8 cellular contexts compared by ENCODE assay signal in genomic region chr9:137670391-137671195, GRCh38. TPM values are rescaled to one million over a fixed set of nuclear protein-coding genes. Genes with fewer than 3 reads are reported as not detected.
DNase-seq lines count a peak whose midpoint lies in the region; ATAC-seq and TF ChIP-seq lines count a peak whose summit lies in the region.

No MANE protein-coding gene starts in this region.

- no peak overlapping the region for H3K4me3 ChIP-seq in CD8-positive, alpha-beta T cell (ENCODE audit: low read depth, low read length)
- H3K4me3 ChIP-seq in OCI-LY7 (ENCODE audit: low read depth, low read length, poor library complexity, severe bottlenecking) (peak overlapping the region; percentile 28), neural progenitor cell (peak overlapping the region; percentile 38), MM.1S (ENCODE audit: low read length) (no peak overlapping the region)
- H3K4me3 ChIP-seq in CD8-positive, alpha-beta memory T cell (ENCODE audit: low read length) = no peak overlapping the region

- no peak for DNase-seq in CD8-positive, alpha-beta T cell
- DNase-seq in OCI-LY7 (ENCODE audit: low spot score) (peak; percentile 71), glutamatergic neuron (peak; percentile 60), neural progenitor cell (ENCODE audit: low spot score) (peak; percentile 85), MM.1S (no peak)
- no peak for DNase-seq in CD8-positive, alpha-beta memory T cell

- H3F3A ChIP-seq in neural progenitor cell (ENCODE audit: low read depth) (peaks cover 58% of the 10 kb centered on the region), MM.1S (ENCODE audit: insufficient read depth, low read length) (peaks cover 20% of the 10 kb centered on the region)

- H3K4me3 Mint-ChIP-seq in CD8-positive, alpha-beta T cell = no peak overlapping the region
- H3K4me3 Mint-ChIP-seq in glutamatergic neuron (ENCODE audit: unreplicated experiment) (peak overlapping the region; percentile 55), neural progenitor cell (peak overlapping the region; percentile 4)
- no peak overlapping the region for H3K4me3 Mint-ChIP-seq in CD8-positive, alpha-beta memory T cell

- no peak overlapping the region for H3K27ac ChIP-seq in CD8-positive, alpha-beta T cell (ENCODE audit: low read depth, low read length)
- peak overlapping the region; percentile 95 for H3K27ac ChIP-seq in OCI-LY7 (ENCODE audit: low read depth, low read length, poor library complexity, severe bottlenecking)
- H3K27ac ChIP-seq in neural progenitor cell = peak overlapping the region; percentile 79
- no peak overlapping the region for H3K27ac ChIP-seq in CD8-positive, alpha-beta memory T cell (ENCODE audit: low read depth, low read length)
- H3K27ac ChIP-seq in MM.1S (ENCODE audit: low read length) = no peak overlapping the region

- no peaks in the 10 kb centered on the region for H3K27me3 ChIP-seq in CD8-positive, alpha-beta T cell (ENCODE audit: insufficient read depth, low read length)
- no peaks in the 10 kb centered on the region for H3K27me3 ChIP-seq in neural progenitor cell
- H3K27me3 ChIP-seq in CD8-positive, alpha-beta memory T cell (ENCODE audit: insufficient read depth, low read length, poor library complexity, severe bottlenecking) = no peaks in the 10 kb centered on the region
- H3K27me3 ChIP-seq in MM.1S (replicated peaks; ENCODE audit: insufficient read depth, low read length) = no peaks in the 10 kb centered on the region

- H4K20me1 ChIP-seq in OCI-LY7 (ENCODE audit: insufficient read depth, low read length) (no peaks in the 10 kb centered on the region), neural progenitor cell (ENCODE audit: low read depth) (peaks cover 94% of the 10 kb centered on the region), MM.1S (ENCODE audit: insufficient read depth, low read length) (peaks cover 12% of the 10 kb centered on the region)

- POLR2A ChIA-PET in CD8-positive, alpha-beta T cell (lab: Charles Lee) = interaction anchor here (1.0 kb wide), 1 partner anchor 13 kb away, joined by 3 read pairs; no protein-coding TSS in a partner anchor
- POLR2A ChIA-PET in OCI-LY7 (lab: Charles Lee) = interaction anchor here (0.6 to 1.8 kb wide), 11 partner anchors 13 to 119 kb away, joined by 3 to 7 read pairs (median 3); partner anchors contain the start of genes EHMT1 and MRPL41
- POLR2A ChIA-PET in CD8-positive, alpha-beta memory T cell (lab: Charles Lee) = no interaction called here

- no peaks in the 10 kb centered on the region for H3K9me2 ChIP-seq in OCI-LY7 (ENCODE audit: insufficient read depth, low read length)
- H3K9me2 ChIP-seq in MM.1S (replicated peaks; ENCODE audit: insufficient read depth, low read length) = no peaks in the 10 kb centered on the region

- no peaks in the 10 kb centered on the region for H3K27me3 Mint-ChIP-seq in CD8-positive, alpha-beta T cell (ENCODE audit: low read depth)
- H3K27me3 Mint-ChIP-seq in glutamatergic neuron (ENCODE audit: unreplicated experiment) (peaks cover 11% of the 10 kb centered on the region), neural progenitor cell (ENCODE audit: insufficient read depth, low read depth) (peaks cover 8% of the 10 kb centered on the region)
- H3K27me3 Mint-ChIP-seq in CD8-positive, alpha-beta memory T cell = no peaks in the 10 kb centered on the region

- peak overlapping the region; percentile 72 for H3K27ac Mint-ChIP-seq in CD8-positive, alpha-beta T cell
- peak overlapping the region; percentile 90 for H3K27ac Mint-ChIP-seq in glutamatergic neuron (ENCODE audit: unreplicated experiment)
- peak overlapping the region; percentile 67 for H3K27ac Mint-ChIP-seq in neural progenitor cell
- H3K27ac Mint-ChIP-seq in CD8-positive, alpha-beta memory T cell = peak overlapping the region in 4 of 8 donors; percentile 20 to 79 (median 34)

- no peak for TF ChIP-seq CTCF in CD8-positive, alpha-beta T cell (IDR thresholded peaks at IDR 0.05)
- TF ChIP-seq CTCF in OCI-LY7 (conservative IDR thresholded peaks at IDR 0.05; ENCODE audit: low read length) (no peak), glutamatergic neuron (IDR thresholded peaks at IDR 0.05; ENCODE audit: partially characterized antibody, unreplicated experiment) (no peak), neural progenitor cell (IDR thresholded peaks at IDR 0.05) (no peak), MM.1S (IDR thresholded peaks at IDR 0.05; ENCODE audit: low read length) (no peak)

- no peak overlapping the region for H3K9ac ChIP-seq in neural progenitor cell
- H3K9ac ChIP-seq in MM.1S (ENCODE audit: low read length) = no peak overlapping the region

- peak overlapping the region; percentile 81 for H3K4me2 ChIP-seq in OCI-LY7 (ENCODE audit: low read length)
- H3K4me2 ChIP-seq in neural progenitor cell = peak overlapping the region; percentile 79
- no peak overlapping the region for H3K4me2 ChIP-seq in MM.1S (ENCODE audit: low read depth, low read length)

- no peaks in the 10 kb centered on the region for H3K36me3 ChIP-seq in CD8-positive, alpha-beta T cell (ENCODE audit: insufficient read depth, low read length)
- H3K36me3 ChIP-seq in OCI-LY7 (ENCODE audit: insufficient read depth, low read length) (peaks cover 32% of the 10 kb centered on the region), neural progenitor cell (no peaks in the 10 kb centered on the region), MM.1S (replicated peaks; ENCODE audit: insufficient read depth, low read length) (0 out of 2 replicates have a peak, but pooled peaks cover 4% of the 10 kb centered on the region)
- H3K36me3 ChIP-seq in CD8-positive, alpha-beta memory T cell (ENCODE audit: insufficient read depth, low read length) = no peaks in the 10 kb centered on the region

- BruUV-seq in OCI-LY7 (replicated peaks; lab: Mats Ljungman, UMichigan) = no TSS peak

- H3K9me3 ChIP-seq in CD8-positive, alpha-beta T cell (ENCODE audit: low read length) = no peaks in the 10 kb centered on the region
- H3K9me3 ChIP-seq in OCI-LY7 (ENCODE audit: low read length) (no peaks in the 10 kb centered on the region), neural progenitor cell (ENCODE audit: low read depth) (no peaks in the 10 kb centered on the region), MM.1S (replicated peaks; ENCODE audit: insufficient read depth, low read length) (no peaks in the 10 kb centered on the region)
- H3K9me3 ChIP-seq in CD8-positive, alpha-beta memory T cell (ENCODE audit: low read length) = no peaks in the 10 kb centered on the region

- H3K9me3 Mint-ChIP-seq in CD8-positive, alpha-beta T cell = no peaks in the 10 kb centered on the region
- H3K9me3 Mint-ChIP-seq in glutamatergic neuron (ENCODE audit: unreplicated experiment) (peaks cover 10% of the 10 kb centered on the region), neural progenitor cell (peaks cover 3% of the 10 kb centered on the region)
- H3K9me3 Mint-ChIP-seq in CD8-positive, alpha-beta memory T cell = no peaks in the 10 kb centered on the region

- intact Hi-C loops in CD8-positive, alpha-beta T cell (cut with DNase I, micrococcal nuclease) = loop anchor here in 1 of 2 experiments (5.0 kb wide), 1 partner anchor 102 kb away; no protein-coding TSS in a partner anchor
- intact Hi-C loops in OCI-LY7 (cut with micrococcal nuclease; ENCODE audit: unreplicated experiment) = loop anchor here (5.0 to 10.0 kb wide), 2 partner anchors 93 to 104 kb away; partner anchors contain the start of gene DPH7

- CTCF ChIA-PET in CD8-positive, alpha-beta T cell (lab: Charles Lee) = interaction anchor here (1.1 kb wide), 1 partner anchor 9 kb away, joined by 3 read pairs; no protein-coding TSS in a partner anchor
- CTCF ChIA-PET in OCI-LY7 (lab: Charles Lee; ENCODE audit: unreplicated experiment) = interaction anchor here (0.6 to 1.3 kb wide), 2 partner anchors 50 to 447 kb away, joined by 3 to 7 read pairs; no protein-coding TSS in a partner anchor
- CTCF ChIA-PET in CD8-positive, alpha-beta memory T cell (lab: Charles Lee) = interaction anchor here (0.7 to 0.9 kb wide), 2 partner anchors 42 to 111 kb away, joined by 3 read pairs; no protein-coding TSS in a partner anchor

- H3K79me2 ChIP-seq in OCI-LY7 (ENCODE audit: insufficient read depth, low read depth, low read length) (peaks cover 89% of the 10 kb centered on the region), neural progenitor cell (ENCODE audit: low read depth) (peaks cover 100% of the 10 kb centered on the region), MM.1S (ENCODE audit: low read length) (peaks cover 90% of the 10 kb centered on the region)

- H2AFZ ChIP-seq in OCI-LY7 (ENCODE audit: low read length) (no peak overlapping the region), neural progenitor cell (replicated peaks) (no peak overlapping the region), MM.1S (ENCODE audit: low read length) (no peak overlapping the region)

- peaks cover 70% of the 10 kb centered on the region for H3K4me1 Mint-ChIP-seq in CD8-positive, alpha-beta T cell (ENCODE audit: low read depth)
- peaks cover 52% of the 10 kb centered on the region for H3K4me1 Mint-ChIP-seq in glutamatergic neuron (ENCODE audit: low read depth, unreplicated experiment)
- peaks cover 85% of the 10 kb centered on the region for H3K4me1 Mint-ChIP-seq in neural progenitor cell
- peaks cover 46 to 82% (median 52%) of the 10 kb centered on the region in 3 donors for H3K4me1 Mint-ChIP-seq in CD8-positive, alpha-beta memory T cell

- peaks cover 34% of the 10 kb centered on the region for H3K4me1 ChIP-seq in CD8-positive, alpha-beta T cell (ENCODE audit: insufficient read depth, low read length)
- H3K4me1 ChIP-seq in OCI-LY7 (ENCODE audit: insufficient read depth, low read length, poor library complexity, severe bottlenecking) = peaks cover 97% of the 10 kb centered on the region
- peaks cover 70% of the 10 kb centered on the region for H3K4me1 ChIP-seq in neural progenitor cell
- peaks cover 19% of the 10 kb centered on the region for H3K4me1 ChIP-seq in CD8-positive, alpha-beta memory T cell (ENCODE audit: insufficient read depth, low read length)
- peaks cover 25% of the 10 kb centered on the region for H3K4me1 ChIP-seq in MM.1S (ENCODE audit: low read length)

- ATAC-seq in CD8-positive, alpha-beta T cell = no peak
- no peak for ATAC-seq in HG03432 (IDR thresholded peaks at IDR 0.05; ENCODE audit: unreplicated experiment)
- no peak for ATAC-seq in GM18870 (IDR thresholded peaks at IDR 0.05; ENCODE audit: unreplicated experiment)

- peaks cover 26% of the 10 kb centered on the region for H3K36me3 Mint-ChIP-seq in CD8-positive, alpha-beta T cell
- H3K36me3 Mint-ChIP-seq in glutamatergic neuron (ENCODE audit: unreplicated experiment) (peaks cover 6% of the 10 kb centered on the region), neural progenitor cell (peaks cover 22% of the 10 kb centered on the region)
- peaks cover 4 to 38% (median 10%) of the 10 kb centered on the region in 3 donors for H3K36me3 Mint-ChIP-seq in CD8-positive, alpha-beta memory T cell

RNA-seq across cellular contexts. Expression of gene EHMT1, which starts 51.8 kb away (rescaled TPM):
- 10 to 100 TPM; 83.1 to 86.2 TPM for total RNA-seq in CD8-positive, alpha-beta T cell
- 143 and 145 TPM in 2 replicates for total RNA-seq in OCI-LY7 (2014; rRNA removed; shearing (Covaris generic))
- total RNA-seq in OCI-LY7 (2022) = 291 and 295 TPM in 2 replicates
- total RNA-seq in glutamatergic neuron (ENCODE audit: unreplicated experiment) = 162 TPM
- 47.8 and 84.5 TPM in 2 replicates for total RNA-seq in neural progenitor cell (ENCODE audit: low replicate concordance)
- total RNA-seq in CD8-positive, alpha-beta memory T cell = 10 to 100 TPM; 68.9 to 74.6 TPM
- 37.0 TPM for polyA plus RNA-seq in CD8-positive, alpha-beta memory T cell

Comparison
In these comparisons a context has a peak if more than half of its experiments do, and no peak if none do; other contexts are left out.
1. DNase-seq: peak in OCI-LY7 (single experiment), glutamatergic neuron (single experiment) and neural progenitor cell (single experiment); none in CD8-positive, alpha-beta T cell (0 of 7), CD8-positive, alpha-beta memory T cell (0 of 5) and MM.1S (single experiment).
2. H3K27ac ChIP-seq: peak in OCI-LY7 (single experiment) and neural progenitor cell (single experiment); none in CD8-positive, alpha-beta T cell (single experiment), CD8-positive, alpha-beta memory T cell (single experiment) and MM.1S (single experiment).
3. H3K4me3 ChIP-seq: peak in OCI-LY7 (single experiment) and neural progenitor cell (single experiment); none in CD8-positive, alpha-beta T cell (single experiment), CD8-positive, alpha-beta memory T cell (single experiment) and MM.1S (single experiment).
4. H3K4me3 Mint-ChIP-seq: peak in glutamatergic neuron (single experiment) and neural progenitor cell (single experiment); none in CD8-positive, alpha-beta T cell (single experiment) and CD8-positive, alpha-beta memory T cell (0 of 7).